ENCODE assay signal across 22 cellular contexts in the genomic region with DNA sequence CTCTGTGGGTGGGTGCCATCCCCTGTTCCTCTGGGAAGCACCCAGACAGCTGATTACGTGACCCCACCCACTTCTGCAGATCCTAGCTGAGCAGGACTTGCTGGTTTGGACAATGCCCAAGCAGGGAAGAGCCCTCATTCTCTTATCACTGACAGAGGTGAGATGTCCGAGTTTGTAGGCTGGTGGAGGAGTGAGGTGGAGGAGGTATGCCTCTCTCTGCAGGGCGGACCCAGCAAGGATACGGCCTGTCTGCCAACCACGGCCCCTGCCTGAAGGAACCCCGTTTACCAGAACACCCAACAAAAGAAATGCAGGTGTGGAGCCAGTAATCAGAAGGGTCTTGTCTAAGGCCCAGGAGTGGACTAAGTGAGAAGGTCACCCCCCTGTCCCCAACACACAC. TPM values are rescaled to one million over a fixed set of nuclear protein-coding genes. Genes with fewer than 3 reads are reported as not detected.
DNase-seq lines count a peak whose midpoint lies in the region; ATAC-seq and TF ChIP-seq lines count a peak whose summit lies in the region.
"Had no signal": no experiment of that assay in that cellular context is flagged by ENCODE, and none has a peak within 500 bp of the region (broad histone marks: within the 10 kb centered on the region; RNA-seq: fewer than 3 reads in every experiment).

No MANE protein-coding gene starts in this region.

- peaks cover 12 to 66% (median 49%) of the 10 kb centered on the region in 7 donors for H3K4me1 Mint-ChIP-seq in naive thymus-derived CD4-positive, alpha-beta T cell
- peaks cover 6% of the 10 kb centered on the region for H3K4me1 Mint-ChIP-seq in T-helper 2 cell treated with Interferon-gamma antibody and Interleukin-4, amounts not matched to agents 5 μg/mL and 100 μg/mL, for 36 hours (ENCODE audit: low read depth)

- peak; percentile 44 for DNase-seq in activated effector memory CD4-positive, alpha-beta T cell treated with anti-CD3 and anti-CD28 coated beads, Interleukin-2, amount 50 U/mL, for 16 hours
- DNase-seq in activated effector memory CD4-positive, alpha-beta T cell treated with Interleukin-2 at 50 U/mL for 16 hours: no peak
- DNase-seq in HEK293T (ENCODE audit: extremely low spot score): peak; percentile 1
- DNase-seq in naive thymus-derived CD4-positive, alpha-beta T cell: no peak
- DNase-seq in stimulated activated CD4-positive, alpha-beta T cell treated with anti-CD3 and anti-CD28 coated beads, Interleukin-4, amount 100 ng/mL, for 24 hours: no peak
- no peak for DNase-seq in T-helper 2 cell treated with Interferon-gamma antibody and Interleukin-4, amounts not matched to agents 5 μg/mL and 100 μg/mL, for 36 hours (ENCODE audit: low spot score)
- no peak for DNase-seq in cardiac septum (ENCODE audit: low spot score)
- DNase-seq: 8988T; ACHN; CD4-positive, alpha-beta T cell; COR-L47; NCI-H1105 treated with DMSO at 0.1 percent for 48 hours; NCI-H146; NCI-H2029; NCI-H446; NCI-H524 treated with DMSO at 0.1 percent for 48 hours; NCI-H82; NK-92 treated with Interleukin-12 subunit alpha and Interleukin-12 subunit beta, amount 100 ng/mL, for 24 hours; PC-3; SJCRH30 had no signal

- peaks cover 5 to 58% (median 11%) of the 10 kb centered on the region in 3 experiments for H3K36me3 ChIP-seq in naive thymus-derived CD4-positive, alpha-beta T cell (ENCODE audit: control insufficient read depth in 2 of 3, insufficient read depth in 3 of 3, low read length in 3 of 3)
- H3K36me3 ChIP-seq: SJCRH30 had no signal

- H3K36me3 Mint-ChIP-seq in naive thymus-derived CD4-positive, alpha-beta T cell: peaks cover 11 to 46% (median 32%) of the 10 kb centered on the region in 5 donors
- H3K36me3 Mint-ChIP-seq in T-helper 2 cell treated with Interferon-gamma antibody and Interleukin-4, amounts not matched to agents 5 μg/mL and 100 μg/mL, for 36 hours (ENCODE audit: low read depth): peaks cover 45% of the 10 kb centered on the region

- H3K4me3 Mint-ChIP-seq in naive thymus-derived CD4-positive, alpha-beta T cell: no peak overlapping the region
- no peak overlapping the region for H3K4me3 Mint-ChIP-seq in T-helper 2 cell treated with Interferon-gamma antibody and Interleukin-4, amounts not matched to agents 5 μg/mL and 100 μg/mL, for 36 hours
- H3K4me3 Mint-ChIP-seq: CD4-positive, alpha-beta T cell had no signal

- no peaks in the 10 kb centered on the region for H3K4me1 ChIP-seq in naive thymus-derived CD4-positive, alpha-beta T cell (ENCODE audit: control insufficient read depth in 2 of 2, insufficient read depth in 2 of 2, low read length in 2 of 2)
- H3K4me1 ChIP-seq: SJCRH30 had no signal

- no peak for ATAC-seq in naive thymus-derived CD4-positive, alpha-beta T cell
- ATAC-seq: K562, PC-3, Right ventricle myocardium inferior had no signal

- CTCF ChIA-PET in HEK293T (lab: Yijun Ruan, JAX): no interaction called here
- CTCF ChIA-PET in naive thymus-derived CD4-positive, alpha-beta T cell (lab: Charles Lee): interaction anchor here (0.9 kb wide), 1 partner anchor 292 kb away, joined by 3 read pairs; no protein-coding TSS in a partner anchor

- POLR2A ChIA-PET in HEK293T (lab: Yijun Ruan, JAX): no interaction called here
- POLR2A ChIA-PET in naive thymus-derived CD4-positive, alpha-beta T cell (lab: Charles Lee): interaction anchor here (0.5 kb wide), 1 partner anchor 56 kb away, joined by 3 read pairs; no protein-coding TSS in a partner anchor

- no peaks in the 10 kb centered on the region for H3K27me3 ChIP-seq in naive thymus-derived CD4-positive, alpha-beta T cell (ENCODE audit: control insufficient read depth in 2 of 2, insufficient read depth in 2 of 2, low read length in 2 of 2)
- H3K27me3 ChIP-seq: SJCRH30 had no signal

- H3K27ac ChIP-seq in naive thymus-derived CD4-positive, alpha-beta T cell (ENCODE audit: low read depth, low read length): no peak overlapping the region
- H3K27ac ChIP-seq: SJCRH30 had no signal

- peaks cover 0 to 5% (median 0%) of the 10 kb centered on the region in 11 donors for H3K9me3 Mint-ChIP-seq in naive thymus-derived CD4-positive, alpha-beta T cell
- H3K9me3 Mint-ChIP-seq in T-helper 2 cell treated with Interferon-gamma antibody and Interleukin-4, amounts not matched to agents 5 μg/mL and 100 μg/mL, for 36 hours: no peaks in the 10 kb centered on the region
- H3K9me3 Mint-ChIP-seq: CD4-positive, alpha-beta T cell had no signal

- peak overlapping the region in 6 of 9 donors; percentile 28 to 87 (median 82) for H3K27ac Mint-ChIP-seq in naive thymus-derived CD4-positive, alpha-beta T cell
- H3K27ac Mint-ChIP-seq in T-helper 2 cell treated with Interferon-gamma antibody and Interleukin-4, amounts not matched to agents 5 μg/mL and 100 μg/mL, for 36 hours: no peak overlapping the region

- H3K27me3 Mint-ChIP-seq in naive thymus-derived CD4-positive, alpha-beta T cell: no peaks in the 10 kb centered on the region
- no peaks in the 10 kb centered on the region for H3K27me3 Mint-ChIP-seq in T-helper 2 cell treated with Interferon-gamma antibody and Interleukin-4, amounts not matched to agents 5 μg/mL and 100 μg/mL, for 36 hours (ENCODE audit: low read depth)
- H3K27me3 Mint-ChIP-seq: CD4-positive, alpha-beta T cell had no signal

- no peak overlapping the region for H3K4me3 ChIP-seq in naive thymus-derived CD4-positive, alpha-beta T cell (ENCODE audit: low read length)
- H3K4me3 ChIP-seq: K562, SJCRH30 had no signal

- H3K9me3 ChIP-seq in naive thymus-derived CD4-positive, alpha-beta T cell (ENCODE audit: control insufficient read depth in 2 of 3, low read length in 3 of 3): no peaks in the 10 kb centered on the region
- H3K9me3 ChIP-seq: SJCRH30 had no signal

- intact Hi-C loops in naive thymus-derived CD4-positive, alpha-beta T cell (cut with micrococcal nuclease): no loop called here
- intact Hi-C loops in cardiac septum (cut with DNase I): no loop called here

TF ChIP-seq in HEK293T, 16 proteins besides CTCF, POLR2A, EP300 and RAD21:
- TF ChIP-seq TARDBP (IDR thresholded peaks at IDR 0.05): no peak
- no peak for TF ChIP-seq SP1 (IDR thresholded peaks at IDR 0.05)
- TF ChIP-seq BHLHE40 (IDR thresholded peaks at IDR 0.05; ENCODE audit: borderline replicate concordance): no peak
- TF ChIP-seq, protein P1, sequence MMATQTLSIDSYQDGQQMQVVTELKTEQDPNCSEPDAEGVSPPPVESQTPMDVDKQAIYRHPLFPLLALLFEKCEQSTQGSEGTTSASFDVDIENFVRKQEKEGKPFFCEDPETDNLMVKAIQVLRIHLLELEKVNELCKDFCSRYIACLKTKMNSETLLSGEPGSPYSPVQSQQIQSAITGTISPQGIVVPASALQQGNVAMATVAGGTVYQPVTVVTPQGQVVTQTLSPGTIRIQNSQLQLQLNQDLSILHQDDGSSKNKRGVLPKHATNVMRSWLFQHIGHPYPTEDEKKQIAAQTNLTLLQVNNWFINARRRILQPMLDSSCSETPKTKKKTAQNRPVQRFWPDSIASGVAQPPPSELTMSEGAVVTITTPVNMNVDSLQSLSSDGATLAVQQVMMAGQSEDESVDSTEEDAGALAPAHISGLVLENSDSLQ (IDR thresholded peaks at IDR 0.05): no peak
- no peak for TF ChIP-seq HDGF (IDR thresholded peaks at IDR 0.05; ENCODE audit: borderline replicate concordance)
- no peak for TF ChIP-seq CTBP1 (IDR thresholded peaks at IDR 0.05; ENCODE audit: borderline replicate concordance)
- TF ChIP-seq ELF4 (IDR thresholded peaks at IDR 0.05): no peak
- no peak for TF ChIP-seq LEF1 (IDR thresholded peaks at IDR 0.05; ENCODE audit: borderline replicate concordance)
- no peak for TF ChIP-seq NFRKB (IDR thresholded peaks at IDR 0.05)
- TF ChIP-seq FOXM1 (IDR thresholded peaks at IDR 0.05; ENCODE audit: borderline replicate concordance): no peak
- TF ChIP-seq ARNT (IDR thresholded peaks at IDR 0.05): no peak
- no peak for TF ChIP-seq FOXK2 (IDR thresholded peaks at IDR 0.05)
- TF ChIP-seq FOXA1 (IDR thresholded peaks at IDR 0.05): no peak
- TF ChIP-seq L3MBTL2 (conservative IDR thresholded peaks at IDR 0.05): no peak
- no peak for TF ChIP-seq ZNF384 (IDR thresholded peaks at IDR 0.05)
- TF ChIP-seq SUZ12 (IDR thresholded peaks at IDR 0.05): no peak

RNA-seq across cellular contexts. Expression of gene NLRP1, which starts 22.1 kb away (rescaled TPM):
- 100 to 1,000 TPM in 4 of 5 experiments, 10 to 100 TPM in 1; 86.6 to 360 (median 259) TPM for total RNA-seq in naive thymus-derived CD4-positive, alpha-beta T cell
- 10 to 100 TPM; 27.7 to 60.7 TPM for polyA plus RNA-seq in naive thymus-derived CD4-positive, alpha-beta T cell
- 11.7 TPM for total RNA-seq in cardiac septum

Comparison
In these comparisons a context has a peak if more than half of its experiments do, and no peak if none do; other contexts are left out.
1. DNase-seq: peak in activated effector memory CD4-positive, alpha-beta T cell treated with anti-CD3 and anti-CD28 coated beads, Interleukin-2, amount 50 U/mL, for 16 hours (single experiment) and HEK293T (single experiment); none in activated effector memory CD4-positive, alpha-beta T cell treated with Interleukin-2 at 50 U/mL for 16 hours (single experiment), naive thymus-derived CD4-positive, alpha-beta T cell (0 of 9), stimulated activated CD4-positive, alpha-beta T cell treated with anti-CD3 and anti-CD28 coated beads, Interleukin-4, amount 100 ng/mL, for 24 hours (single experiment), T-helper 2 cell treated with Interferon-gamma antibody and Interleukin-4, amounts not matched to agents 5 μg/mL and 100 μg/mL, for 36 hours (single experiment) and cardiac septum (single experiment).